ENCODE assay signal across 1 cellular context in the genomic region with DNA sequence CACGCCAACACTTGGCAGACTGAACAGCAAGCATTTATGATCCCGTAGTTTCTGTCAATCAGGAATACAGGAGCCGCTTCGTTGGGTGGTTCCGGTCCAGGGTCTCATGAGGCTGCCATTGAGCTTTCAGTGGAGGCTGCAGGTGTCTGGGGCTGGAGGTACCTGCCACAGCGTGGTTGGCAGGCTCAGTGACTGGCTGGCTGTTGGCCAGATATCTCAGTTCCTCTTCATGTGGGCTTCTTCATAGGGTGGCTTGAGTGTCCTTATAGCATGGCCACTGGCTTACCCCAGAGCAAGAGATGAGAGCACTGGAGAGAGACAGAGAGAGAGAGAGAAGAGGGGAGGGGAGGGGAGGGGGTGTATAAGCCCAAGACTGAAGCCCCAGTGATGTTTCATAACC.
A peak's percentile ranks its signal among the peaks of the same experiment; 100 is the strongest.
TF ChIP-seq lines count a peak whose summit lies in the region.

No MANE protein-coding gene starts in this region.

TF ChIP-seq in GM12878, 131 proteins besides CTCF, POLR2A, EP300 and RAD21:
- TF ChIP-seq, protein P1, sequence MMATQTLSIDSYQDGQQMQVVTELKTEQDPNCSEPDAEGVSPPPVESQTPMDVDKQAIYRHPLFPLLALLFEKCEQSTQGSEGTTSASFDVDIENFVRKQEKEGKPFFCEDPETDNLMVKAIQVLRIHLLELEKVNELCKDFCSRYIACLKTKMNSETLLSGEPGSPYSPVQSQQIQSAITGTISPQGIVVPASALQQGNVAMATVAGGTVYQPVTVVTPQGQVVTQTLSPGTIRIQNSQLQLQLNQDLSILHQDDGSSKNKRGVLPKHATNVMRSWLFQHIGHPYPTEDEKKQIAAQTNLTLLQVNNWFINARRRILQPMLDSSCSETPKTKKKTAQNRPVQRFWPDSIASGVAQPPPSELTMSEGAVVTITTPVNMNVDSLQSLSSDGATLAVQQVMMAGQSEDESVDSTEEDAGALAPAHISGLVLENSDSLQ (IDR thresholded peaks at IDR 0.05) = 0 out of 2 replicates have a peak, but pooled peaks have one; percentile 28
- TF ChIP-seq, protein P2, sequence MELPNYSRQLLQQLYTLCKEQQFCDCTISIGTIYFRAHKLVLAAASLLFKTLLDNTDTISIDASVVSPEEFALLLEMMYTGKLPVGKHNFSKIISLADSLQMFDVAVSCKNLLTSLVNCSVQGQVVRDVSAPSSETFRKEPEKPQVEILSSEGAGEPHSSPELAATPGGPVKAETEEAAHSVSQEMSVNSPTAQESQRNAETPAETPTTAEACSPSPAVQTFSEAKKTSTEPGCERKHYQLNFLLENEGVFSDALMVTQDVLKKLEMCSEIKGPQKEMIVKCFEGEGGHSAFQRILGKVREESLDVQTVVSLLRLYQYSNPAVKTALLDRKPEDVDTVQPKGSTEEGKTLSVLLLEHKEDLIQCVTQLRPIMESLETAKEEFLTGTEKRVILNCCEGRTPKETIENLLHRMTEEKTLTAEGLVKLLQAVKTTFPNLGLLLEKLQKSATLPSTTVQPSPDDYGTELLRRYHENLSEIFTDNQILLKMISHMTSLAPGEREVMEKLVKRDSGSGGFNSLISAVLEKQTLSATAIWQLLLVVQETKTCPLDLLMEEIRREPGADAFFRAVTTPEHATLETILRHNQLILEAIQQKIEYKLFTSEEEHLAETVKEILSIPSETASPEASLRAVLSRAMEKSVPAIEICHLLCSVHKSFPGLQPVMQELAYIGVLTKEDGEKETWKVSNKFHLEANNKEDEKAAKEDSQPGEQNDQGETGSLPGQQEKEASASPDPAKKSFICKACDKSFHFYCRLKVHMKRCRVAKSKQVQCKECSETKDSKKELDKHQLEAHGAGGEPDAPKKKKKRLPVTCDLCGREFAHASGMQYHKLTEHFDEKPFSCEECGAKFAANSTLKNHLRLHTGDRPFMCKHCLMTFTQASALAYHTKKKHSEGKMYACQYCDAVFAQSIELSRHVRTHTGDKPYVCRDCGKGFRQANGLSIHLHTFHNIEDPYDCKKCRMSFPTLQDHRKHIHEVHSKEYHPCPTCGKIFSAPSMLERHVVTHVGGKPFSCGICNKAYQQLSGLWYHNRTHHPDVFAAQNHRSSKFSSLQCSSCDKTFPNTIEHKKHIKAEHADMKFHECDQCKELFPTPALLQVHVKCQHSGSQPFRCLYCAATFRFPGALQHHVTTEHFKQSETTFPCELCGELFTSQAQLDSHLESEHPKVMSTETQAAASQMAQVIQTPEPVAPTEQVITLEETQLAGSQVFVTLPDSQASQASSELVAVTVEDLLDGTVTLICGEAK (IDR thresholded peaks at IDR 0.05; ENCODE audit: borderline replicate concordance) = no peak
- TF ChIP-seq SPI1 (IDR thresholded peaks at IDR 0.05; ENCODE audit: borderline replicate concordance, insufficient read depth, low read depth, low read length) = peak; percentile 58; the same call in 1 of the 2 replicates
